Comparison of ENCODE assay signal across 24 cellular contexts in genomic region chr1:227260433-227260832, GRCh38.
"Had no signal": no experiment of that assay in that cellular context is flagged by ENCODE, and none has a peak within 500 bp of the region (broad histone marks: within the 10 kb centered on the region; RNA-seq: fewer than 3 reads in every experiment).

No MANE protein-coding gene starts in this region.

- H3K27ac ChIP-seq: left lung, ovary, right atrium auricular region, right lobe of liver, tibial nerve, uterus had no signal

- H3K4me2 ChIP-seq: smooth muscle cell had no signal

- H3K4me1 ChIP-seq: left lung, right atrium auricular region, right lobe of liver, uterus had no signal

- H3K4me3 ChIP-seq: left lung, lung, mucosa of descending colon, ovary, right atrium auricular region, right lobe of liver, smooth muscle cell, tibial nerve, uterus had no signal

- DNase-seq: hippocampal formation; kidney; left colon; left lung; midbrain; mucosa of descending colon; naive thymus-derived CD4-positive, alpha-beta T cell; ovary; right lobe of liver; stimulated activated CD4-positive, alpha-beta T cell treated with anti-CD3 and anti-CD28 coated beads, Interleukin-1b, Interleukin-23, amount 100 ng/mL, for 48 hours; stimulated activated CD4-positive, alpha-beta T cell treated with anti-CD3 and anti-CD28 coated beads, Interleukin-2, amount 100 ng/mL, for 48 hours; stimulated activated CD4-positive, alpha-beta T cell treated with anti-CD3 and anti-CD28 coated beads, Interleukin-4, amount 100 ng/mL, for 4 hours; stimulated activated CD8-positive, alpha-beta memory T cell treated with anti-CD3 and anti-CD28 coated beads, Interleukin-4, amount 100 ng/mL, for 48 hours; stimulated activated naive CD4-positive, alpha-beta T cell treated with Interleukin-2 at 50 U/mL for 16 hours; stimulated activated naive CD8-positive, alpha-beta T cell treated with anti-CD3 and anti-CD28 coated beads, Interleukin-15, amount 100 ng/mL, for 72 hours; substantia nigra; uterus had no signal

- H3K9me3 ChIP-seq: left lung, mucosa of descending colon, ovary, right atrium auricular region, right lobe of liver, tibial nerve, uterus had no signal

- H3K36me3 ChIP-seq: left lung, ovary, right atrium auricular region, right lobe of liver, tibial nerve, uterus had no signal

- H3K27me3 ChIP-seq: left lung, ovary, right atrium auricular region, right lobe of liver, tibial nerve, uterus had no signal

- ATAC-seq: left colon; left lung; mucosa of descending colon; naive thymus-derived CD4-positive, alpha-beta T cell; natural killer cell treated with Interleukin-12 subunit alpha and Interleukin-12 subunit beta and Interleukin-15 and Interleukin-18, amount 100 ng/mL, for 72 hours; stimulated activated memory B cell treated with anti-CD40 and anti-IgM and Interleukin-4, amounts not matched to agents 10 μg/mL and 1 μg/mL and 100 μg/mL, for 72 hours; stimulated activated naive CD8-positive, alpha-beta T cell treated with anti-CD3 and anti-CD28 coated beads, Interleukin-15, amount 100 ng/mL, for 72 hours had no signal

- FAIRE-seq: islet of Langerhans, kidney had no signal
